15 cellular contexts compared by ENCODE assay signal in genomic region chr3:196636369-196637349, GRCh38. TPM values are rescaled to one million over a fixed set of nuclear protein-coding genes. Genes with fewer than 3 reads are reported as not detected.
DNase-seq lines count a peak whose midpoint lies in the region; ATAC-seq, FAIRE-seq and TF ChIP-seq lines count a peak whose summit lies in the region.
"Had no signal": no experiment of that assay in that cellular context is flagged by ENCODE, and none has a peak within 500 bp of the region (broad histone marks: within the 10 kb centered on the region; RNA-seq: fewer than 3 reads in every experiment).

No MANE protein-coding gene starts in this region.

- WGBS in transverse colon (ENCODE audit: low coverage in 1 of 2), 2 donors = 81 to 83% methylated on average over 7 to 19 of the region's 20 CpGs

- no peak overlapping the region for H3K27ac ChIP-seq in right atrium auricular region
- H3K27ac ChIP-seq in transverse colon = no peak overlapping the region
- H3K27ac ChIP-seq: ovary, thyroid gland had no signal

- FAIRE-seq in RCC 7860 (lab: Jason Lieb, UNC) = no peak

- peaks cover 0 to 8% of the 10 kb centered on the region in 2 donors for H3K27me3 ChIP-seq in right atrium auricular region
- peaks cover 19% of the 10 kb centered on the region for H3K27me3 ChIP-seq in transverse colon
- H3K27me3 ChIP-seq: gastroesophageal sphincter, ovary, thyroid gland had no signal

- no peak for TF ChIP-seq CTCF in right atrium auricular region (IDR thresholded peaks at IDR 0.05)
- TF ChIP-seq CTCF in transverse colon (IDR thresholded peaks at IDR 0.05) = no peak

- ATAC-seq in left ventricle myocardium superior = no peak
- no peak for ATAC-seq in effector memory CD8-positive, alpha-beta T cell (replicated peaks)
- ATAC-seq: gastroesophageal sphincter had no signal

- no peak overlapping the region for H3K4me3 Mint-ChIP-seq in effector memory CD8-positive, alpha-beta T cell

- H3K27me3 Mint-ChIP-seq in effector memory CD8-positive, alpha-beta T cell = no peaks in the 10 kb centered on the region

- H3K36me3 ChIP-seq in right atrium auricular region = no peaks in the 10 kb centered on the region
- no peaks in the 10 kb centered on the region for H3K36me3 ChIP-seq in transverse colon
- H3K36me3 ChIP-seq: gastroesophageal sphincter, ovary, thyroid gland had no signal

- no peak for TF ChIP-seq EP300 in transverse colon (IDR thresholded peaks at IDR 0.05; ENCODE audit: low read depth)

- TF ChIP-seq POLR2A in transverse colon (IDR thresholded peaks at IDR 0.05) = no peak

- intact Hi-C loops in left ventricle myocardium superior (cut with micrococcal nuclease) (no loop called here), transverse colon (cut with DNase I; ENCODE audit: low total_unique reads) (no loop called here)

- peaks cover 13% of the 10 kb centered on the region for H3K36me3 Mint-ChIP-seq in effector memory CD8-positive, alpha-beta T cell (ENCODE audit: insufficient read depth)

- in situ Hi-C loops in transverse colon (cut with MboI; ENCODE audit: low pct_ligation_motif_present in 1 of 4, low pct_unique_long_range_greater_than_20kb in 1 of 4, low sequenced_read_pairs in 3 of 4) = no loop called here

- H3K4me1 Mint-ChIP-seq in effector memory CD8-positive, alpha-beta T cell (ENCODE audit: low read depth in 2 of 2) = peaks cover 44 to 58% of the 10 kb centered on the region in 2 donors

- H3K4me3 ChIP-seq in right atrium auricular region = no peak overlapping the region
- H3K4me3 ChIP-seq in Jurkat, Clone E6-1 (ENCODE audit: low read length) = peak overlapping the region; percentile 2; the same call in 1 of the 2 replicates
- no peak overlapping the region for H3K4me3 ChIP-seq in transverse colon
- H3K4me3 ChIP-seq: gastroesophageal sphincter, ovary, thyroid gland had no signal

- H3K9me3 Mint-ChIP-seq in effector memory CD8-positive, alpha-beta T cell = no peaks in the 10 kb centered on the region

- DNase-seq in left ventricle myocardium superior (peak; percentile 51), right atrium auricular region (ENCODE audit: low spot score) (no peak), transverse colon (no peak), D341Med (ENCODE audit: low spot score) (no peak), RCC 7860 (ENCODE audit: low spot score) (no peak)
- no peak for DNase-seq in Jurkat, Clone E6-1 (ENCODE audit: low read depth, low spot score)
- no peak for DNase-seq in effector memory CD8-positive, alpha-beta T cell
- no peak for DNase-seq in stimulated activated CD4-positive, alpha-beta T cell treated with anti-CD3 and anti-CD28 coated beads, Interleukin-2, amount 100 ng/mL, for 48 hours
- DNase-seq: activated naive CD4-positive, alpha-beta T cell treated with anti-CD3 and anti-CD28 coated beads, Interleukin-2, amount 50 U/mL, for 16 hours; IMR-90; NCI-H1694 treated with DMSO at 0.1 percent for 48 hours; NCI-H526 treated with DMSO at 0.1 percent for 48 hours; ovary; thyroid gland had no signal

- peak overlapping the region; percentile 94 to 95 for H3K27ac Mint-ChIP-seq in effector memory CD8-positive, alpha-beta T cell

- H3K4me1 ChIP-seq in right atrium auricular region = peaks cover 0 to 20% of the 10 kb centered on the region in 2 donors
- H3K4me1 ChIP-seq in transverse colon = peaks cover 7 to 30% (median 9%) of the 10 kb centered on the region in 4 donors

- no peaks in the 10 kb centered on the region for H3K9me3 ChIP-seq in right atrium auricular region
- H3K9me3 ChIP-seq in transverse colon = no peaks in the 10 kb centered on the region
- H3K9me3 ChIP-seq: gastroesophageal sphincter, ovary, thyroid gland had no signal

RNA-seq across cellular contexts. Expression of gene NRROS, which starts 2.8 kb away (rescaled TPM):
- total RNA-seq in left ventricle myocardium superior = 2.3 TPM
- 1 to 10 TPM; 2.4 to 4.8 TPM for total RNA-seq in right atrium auricular region
- 43.7 TPM for polyA plus RNA-seq in Jurkat, Clone E6-1 (2012; ENCODE audit: insufficient read depth, insufficient read length)
- 1 to 10 TPM in 2 of 4 donors, not detected in 2; 2.5 to 3.7 TPM for total RNA-seq in transverse colon
- total RNA-seq: IMR-90 had no signal
